In genomic region chr14:59204305-59204704, GRCh38 we compare ENCODE assay signal across 2 cellular contexts.
TF ChIP-seq lines count a peak whose summit lies in the region.

No MANE protein-coding gene starts in this region.

TF ChIP-seq in HEK293, 187 proteins besides CTCF, POLR2A, EP300 and RAD21:
- TF ChIP-seq ZNF155 (tag by site-specific recombination; IDR thresholded peaks at IDR 0.05) (no peak), ZNF10 (tag by site-specific recombination; IDR thresholded peaks at IDR 0.05) (peak; percentile 91)

TF ChIP-seq in K562, 482 proteins besides CTCF, POLR2A, EP300 and RAD21:
- no peak for TF ChIP-seq ZNF3 (CRISPR knock-in tag; IDR thresholded peaks at IDR 0.05)
- peak; percentile 66; the same call in 1 of the 2 replicates for TF ChIP-seq ZNF134 (CRISPR knock-in tag; conservative IDR thresholded peaks at IDR 0.05)
